Comparison of ENCODE assay signal across 8 cellular contexts in genomic region chr12:121713257-121714155, GRCh38. TPM values are rescaled to one million over a fixed set of nuclear protein-coding genes. Genes with fewer than 3 reads are reported as not detected.
DNase-seq lines count a peak whose midpoint lies in the region; ATAC-seq and TF ChIP-seq lines count a peak whose summit lies in the region.

No MANE protein-coding gene starts in this region.

- no peak for TF ChIP-seq CTCF in spleen (IDR thresholded peaks at IDR 0.05 in 8 of 11, conservative IDR thresholded peaks at IDR 0.05 in 3 of 11)

- H3K9me3 ChIP-seq in iPS DF 6.9 (ENCODE audit: control insufficient read depth, insufficient read depth, low read length) (no peaks in the 10 kb centered on the region), spleen (no peaks in the 10 kb centered on the region)

- H3K36me3 ChIP-seq in iPS DF 6.9 (ENCODE audit: control insufficient read depth, insufficient read depth, low read length) (0 out of 2 replicates have a peak, but pooled peaks cover 2% of the 10 kb centered on the region), spleen (no peaks in the 10 kb centered on the region)

- H3K27ac ChIP-seq in iPS DF 6.9 (ENCODE audit: low read length) (no peak overlapping the region), spleen (peak overlapping the region in 7 of 8 donors; percentile 48 to 93 (median 87))

- H3K9me3 Mint-ChIP-seq in activated naive CD4-positive, alpha-beta T cell treated with anti-CD3 and anti-CD28 coated beads, Interleukin-2, amount 50 U/mL, for 72 hours, result no peaks in the 10 kb centered on the region

- ATAC-seq in HG02763 (IDR thresholded peaks at IDR 0.05; ENCODE audit: unreplicated experiment) (peak; percentile 3), HG03354 (IDR thresholded peaks at IDR 0.05; ENCODE audit: poor library complexity, severe bottlenecking, unreplicated experiment) (no peak)
- no peak for ATAC-seq in activated naive CD4-positive, alpha-beta T cell treated with anti-CD3 and anti-CD28 coated beads, Interleukin-2, amount 50 U/mL, for 72 hours

- H3K27me3 ChIP-seq in iPS DF 6.9 (ENCODE audit: control insufficient read depth, insufficient read depth, low read length), result no peaks in the 10 kb centered on the region
- H3K27me3 ChIP-seq in spleen (replicated peaks in 1 of 7), result no peaks in the 10 kb centered on the region

- H3K4me3 ChIP-seq in iPS DF 6.9 (ENCODE audit: low read length) (peak overlapping the region; percentile 79; the same call in 1 of the 2 replicates), spleen (peak overlapping the region; percentile 83 to 99 (median 94))

- TF ChIP-seq POLR2A in spleen (IDR thresholded peaks at IDR 0.05), result no peak

- peak overlapping the region; percentile 53 to 55 for H3K27ac Mint-ChIP-seq in activated naive CD4-positive, alpha-beta T cell treated with anti-CD3 and anti-CD28 coated beads, Interleukin-2, amount 50 U/mL, for 72 hours

- intact Hi-C loops in spleen (cut with DNase I; ENCODE audit: low total_unique reads), result no loop called here

- WGBS in iPS DF 6.9 (ENCODE audit: insufficient coverage, insufficient read length), result no CpG with 5 or more reads among the region's 20 CpGs
- WGBS in spleen, 5 donors, result 31 to 42% (median 34%) methylated on average over 16 to 20 of the region's 20 CpGs

- H3K4me1 ChIP-seq in iPS DF 6.9 (ENCODE audit: control insufficient read depth, insufficient read depth, low read length) (no peaks in the 10 kb centered on the region; the same call in 1 of the 2 replicates), spleen (peaks cover 7 to 49% (median 24%) of the 10 kb centered on the region in 6 donors)

- peaks cover 0 to 9% of the 10 kb centered on the region in 2 donors for H3K36me3 Mint-ChIP-seq in activated naive CD4-positive, alpha-beta T cell treated with anti-CD3 and anti-CD28 coated beads, Interleukin-2, amount 50 U/mL, for 72 hours

- DNase-seq in Ammon's horn (ENCODE audit: low spot score), result peak; percentile 13
- no peak for DNase-seq in activated naive CD4-positive, alpha-beta T cell treated with anti-CD3 and anti-CD28 coated beads, Interleukin-2, amount 50 U/mL, for 72 hours (ENCODE audit: low spot score in 2 of 2)
- no peak for DNase-seq in iPS DF 6.9 (ENCODE audit: low read depth, low spot score)
- DNase-seq in spleen, result no peak
- DNase-seq in NCI-H2107 treated with DMSO at 0.1 percent for 48 hours (lab: John Stamatoyannopoulos, UW; ENCODE audit: unreplicated experiment), result no peak
- no peak for DNase-seq in stimulated activated CD4-positive, alpha-beta T cell treated with anti-CD3 and anti-CD28 coated beads, Interleukin-4, amount 100 ng/mL, for 1 hour

RNA-seq across cellular contexts. Expression of gene TMEM120B, which starts 1.0 kb away (rescaled TPM):
- 10 to 100 TPM in 1 of 2 donors, 1 to 10 TPM in 1; 6.3 to 11.8 TPM for total RNA-seq in activated naive CD4-positive, alpha-beta T cell treated with anti-CD3 and anti-CD28 coated beads, Interleukin-2, amount 50 U/mL, for 72 hours
- total RNA-seq in spleen, result 1 to 10 TPM; 3.5 to 8.9 (median 6.4) TPM
- polyA plus RNA-seq in spleen, result 1 to 10 TPM; 2.9 to 5.0 (median 3.7) TPM

RNA-seq across cellular contexts. Expression of gene MORN3, which starts 44.1 kb away (rescaled TPM):
- total RNA-seq in activated naive CD4-positive, alpha-beta T cell treated with anti-CD3 and anti-CD28 coated beads, Interleukin-2, amount 50 U/mL, for 72 hours, result 1 to 10 TPM; 1.3 to 2.9 TPM
- 1 to 10 TPM in 4 of 7 donors, under 1 TPM in 2, not detected in 1; 0.17 to 2.5 (median 1.5) TPM for total RNA-seq in spleen
- 1 to 10 TPM in 1 of 3 donors, under 1 TPM in 2; 0.35 to 1.1 (median 0.51) TPM for polyA plus RNA-seq in spleen
